1 cellular context compared by ENCODE assay signal in the genomic region with DNA sequence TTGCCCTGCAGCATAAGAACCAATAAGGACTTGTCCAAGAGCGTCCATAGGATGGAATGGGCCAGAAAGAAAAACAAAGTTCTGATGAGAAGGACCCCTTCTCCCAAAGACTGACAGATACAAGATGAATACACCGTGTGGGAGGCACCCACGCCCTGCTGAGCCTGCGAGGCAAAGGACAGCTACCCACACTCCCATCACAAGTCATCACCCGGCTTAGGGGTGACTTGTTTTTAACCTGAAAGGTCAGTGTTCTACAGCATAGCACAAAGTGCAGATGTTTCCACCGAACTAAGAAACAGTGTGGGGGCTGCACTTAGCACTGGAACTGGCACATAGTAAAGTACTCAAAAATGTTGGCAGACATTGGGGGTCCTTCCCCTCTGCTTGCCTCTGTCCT.
TF ChIP-seq lines count a peak whose summit lies in the region.

No MANE protein-coding gene starts in this region.

TF ChIP-seq in GM23338, 12 proteins besides CTCF, POLR2A, EP300 and RAD21:
- TF ChIP-seq EZH2 (IDR thresholded peaks at IDR 0.05; ENCODE audit: low read depth, unreplicated experiment) (no peak), STAT1 (IDR thresholded peaks at IDR 0.05; ENCODE audit: unreplicated experiment) (no peak), CREB1 (CRISPR knock-in tag; IDR thresholded peaks at IDR 0.05; ENCODE audit: low read depth) (no peak), JUNB (IDR thresholded peaks at IDR 0.05; ENCODE audit: unreplicated experiment) (no peak), EZH2phosphoT487 (IDR thresholded peaks at IDR 0.05; ENCODE audit: unreplicated experiment) (no peak), ZNF114 (CRISPR knock-in tag; IDR thresholded peaks at IDR 0.05) (no peak), ZNF331 (CRISPR knock-in tag; IDR thresholded peaks at IDR 0.05; ENCODE audit: low read depth) (no peak), NANOG (IDR thresholded peaks at IDR 0.05; ENCODE audit: borderline replicate concordance) (no peak), POLR2AphosphoS5 (IDR thresholded peaks at IDR 0.05; ENCODE audit: low read depth) (no peak)
- TF ChIP-seq, protein P1, sequence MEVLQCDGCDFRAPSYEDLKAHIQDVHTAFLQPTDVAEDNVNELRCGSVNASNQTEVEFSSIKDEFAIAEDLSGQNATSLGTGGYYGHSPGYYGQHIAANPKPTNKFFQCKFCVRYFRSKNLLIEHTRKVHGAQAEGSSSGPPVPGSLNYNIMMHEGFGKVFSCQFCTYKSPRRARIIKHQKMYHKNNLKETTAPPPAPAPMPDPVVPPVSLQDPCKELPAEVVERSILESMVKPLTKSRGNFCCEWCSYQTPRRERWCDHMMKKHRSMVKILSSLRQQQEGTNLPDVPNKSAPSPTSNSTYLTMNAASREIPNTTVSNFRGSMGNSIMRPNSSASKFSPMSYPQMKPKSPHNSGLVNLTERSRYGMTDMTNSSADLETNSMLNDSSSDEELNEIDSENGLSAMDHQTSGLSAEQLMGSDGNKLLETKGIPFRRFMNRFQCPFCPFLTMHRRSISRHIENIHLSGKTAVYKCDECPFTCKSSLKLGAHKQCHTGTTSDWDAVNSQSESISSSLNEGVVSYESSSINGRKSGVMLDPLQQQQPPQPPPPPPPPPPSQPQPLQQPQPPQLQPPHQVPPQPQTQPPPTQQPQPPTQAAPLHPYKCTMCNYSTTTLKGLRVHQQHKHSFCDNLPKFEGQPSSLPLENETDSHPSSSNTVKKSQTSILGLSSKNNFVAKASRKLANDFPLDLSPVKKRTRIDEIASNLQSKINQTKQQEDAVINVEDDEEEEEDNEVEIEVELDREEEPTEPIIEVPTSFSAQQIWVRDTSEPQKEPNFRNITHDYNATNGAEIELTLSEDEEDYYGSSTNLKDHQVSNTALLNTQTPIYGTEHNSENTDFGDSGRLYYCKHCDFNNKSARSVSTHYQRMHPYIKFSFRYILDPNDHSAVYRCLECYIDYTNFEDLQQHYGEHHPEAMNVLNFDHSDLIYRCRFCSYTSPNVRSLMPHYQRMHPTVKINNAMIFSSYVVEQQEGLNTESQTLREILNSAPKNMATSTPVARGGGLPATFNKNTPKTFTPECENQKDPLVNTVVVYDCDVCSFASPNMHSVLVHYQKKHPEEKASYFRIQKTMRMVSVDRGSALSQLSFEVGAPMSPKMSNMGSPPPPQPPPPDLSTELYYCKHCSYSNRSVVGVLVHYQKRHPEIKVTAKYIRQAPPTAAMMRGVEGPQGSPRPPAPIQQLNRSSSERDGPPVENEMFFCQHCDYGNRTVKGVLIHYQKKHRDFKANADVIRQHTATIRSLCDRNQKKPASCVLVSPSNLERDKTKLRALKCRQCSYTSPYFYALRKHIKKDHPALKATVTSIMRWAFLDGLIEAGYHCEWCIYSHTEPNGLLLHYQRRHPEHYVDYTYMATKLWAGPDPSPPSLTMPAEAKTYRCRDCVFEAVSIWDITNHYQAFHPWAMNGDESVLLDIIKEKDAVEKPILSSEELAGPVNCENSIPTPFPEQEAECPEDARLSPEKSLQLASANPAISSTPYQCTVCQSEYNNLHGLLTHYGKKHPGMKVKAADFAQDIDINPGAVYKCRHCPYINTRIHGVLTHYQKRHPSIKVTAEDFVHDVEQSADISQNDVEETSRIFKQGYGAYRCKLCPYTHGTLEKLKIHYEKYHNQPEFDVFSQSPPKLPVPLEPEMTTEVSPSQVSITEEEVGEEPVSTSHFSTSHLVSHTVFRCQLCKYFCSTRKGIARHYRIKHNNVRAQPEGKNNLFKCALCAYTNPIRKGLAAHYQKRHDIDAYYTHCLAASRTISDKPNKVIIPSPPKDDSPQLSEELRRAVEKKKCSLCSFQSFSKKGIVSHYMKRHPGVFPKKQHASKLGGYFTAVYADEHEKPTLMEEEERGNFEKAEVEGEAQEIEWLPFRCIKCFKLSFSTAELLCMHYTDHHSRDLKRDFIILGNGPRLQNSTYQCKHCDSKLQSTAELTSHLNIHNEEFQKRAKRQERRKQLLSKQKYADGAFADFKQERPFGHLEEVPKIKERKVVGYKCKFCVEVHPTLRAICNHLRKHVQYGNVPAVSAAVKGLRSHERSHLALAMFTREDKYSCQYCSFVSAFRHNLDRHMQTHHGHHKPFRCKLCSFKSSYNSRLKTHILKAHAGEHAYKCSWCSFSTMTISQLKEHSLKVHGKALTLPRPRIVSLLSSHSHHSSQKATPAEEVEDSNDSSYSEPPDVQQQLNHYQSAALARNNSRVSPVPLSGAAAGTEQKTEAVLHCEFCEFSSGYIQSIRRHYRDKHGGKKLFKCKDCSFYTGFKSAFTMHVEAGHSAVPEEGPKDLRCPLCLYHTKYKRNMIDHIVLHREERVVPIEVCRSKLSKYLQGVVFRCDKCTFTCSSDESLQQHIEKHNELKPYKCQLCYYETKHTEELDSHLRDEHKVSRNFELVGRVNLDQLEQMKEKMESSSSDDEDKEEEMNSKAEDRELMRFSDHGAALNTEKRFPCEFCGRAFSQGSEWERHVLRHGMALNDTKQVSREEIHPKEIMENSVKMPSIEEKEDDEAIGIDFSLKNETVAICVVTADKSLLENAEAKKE (CRISPR knock-in tag; IDR thresholded peaks at IDR 0.05) = no peak
- TF ChIP-seq, protein P2, sequence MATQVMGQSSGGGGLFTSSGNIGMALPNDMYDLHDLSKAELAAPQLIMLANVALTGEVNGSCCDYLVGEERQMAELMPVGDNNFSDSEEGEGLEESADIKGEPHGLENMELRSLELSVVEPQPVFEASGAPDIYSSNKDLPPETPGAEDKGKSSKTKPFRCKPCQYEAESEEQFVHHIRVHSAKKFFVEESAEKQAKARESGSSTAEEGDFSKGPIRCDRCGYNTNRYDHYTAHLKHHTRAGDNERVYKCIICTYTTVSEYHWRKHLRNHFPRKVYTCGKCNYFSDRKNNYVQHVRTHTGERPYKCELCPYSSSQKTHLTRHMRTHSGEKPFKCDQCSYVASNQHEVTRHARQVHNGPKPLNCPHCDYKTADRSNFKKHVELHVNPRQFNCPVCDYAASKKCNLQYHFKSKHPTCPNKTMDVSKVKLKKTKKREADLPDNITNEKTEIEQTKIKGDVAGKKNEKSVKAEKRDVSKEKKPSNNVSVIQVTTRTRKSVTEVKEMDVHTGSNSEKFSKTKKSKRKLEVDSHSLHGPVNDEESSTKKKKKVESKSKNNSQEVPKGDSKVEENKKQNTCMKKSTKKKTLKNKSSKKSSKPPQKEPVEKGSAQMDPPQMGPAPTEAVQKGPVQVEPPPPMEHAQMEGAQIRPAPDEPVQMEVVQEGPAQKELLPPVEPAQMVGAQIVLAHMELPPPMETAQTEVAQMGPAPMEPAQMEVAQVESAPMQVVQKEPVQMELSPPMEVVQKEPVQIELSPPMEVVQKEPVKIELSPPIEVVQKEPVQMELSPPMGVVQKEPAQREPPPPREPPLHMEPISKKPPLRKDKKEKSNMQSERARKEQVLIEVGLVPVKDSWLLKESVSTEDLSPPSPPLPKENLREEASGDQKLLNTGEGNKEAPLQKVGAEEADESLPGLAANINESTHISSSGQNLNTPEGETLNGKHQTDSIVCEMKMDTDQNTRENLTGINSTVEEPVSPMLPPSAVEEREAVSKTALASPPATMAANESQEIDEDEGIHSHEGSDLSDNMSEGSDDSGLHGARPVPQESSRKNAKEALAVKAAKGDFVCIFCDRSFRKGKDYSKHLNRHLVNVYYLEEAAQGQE (IDR thresholded peaks at IDR 0.05; ENCODE audit: unreplicated experiment) = no peak
- TF ChIP-seq, protein P3, sequence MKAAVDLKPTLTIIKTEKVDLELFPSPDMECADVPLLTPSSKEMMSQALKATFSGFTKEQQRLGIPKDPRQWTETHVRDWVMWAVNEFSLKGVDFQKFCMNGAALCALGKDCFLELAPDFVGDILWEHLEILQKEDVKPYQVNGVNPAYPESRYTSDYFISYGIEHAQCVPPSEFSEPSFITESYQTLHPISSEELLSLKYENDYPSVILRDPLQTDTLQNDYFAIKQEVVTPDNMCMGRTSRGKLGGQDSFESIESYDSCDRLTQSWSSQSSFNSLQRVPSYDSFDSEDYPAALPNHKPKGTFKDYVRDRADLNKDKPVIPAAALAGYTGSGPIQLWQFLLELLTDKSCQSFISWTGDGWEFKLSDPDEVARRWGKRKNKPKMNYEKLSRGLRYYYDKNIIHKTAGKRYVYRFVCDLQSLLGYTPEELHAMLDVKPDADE (IDR thresholded peaks at IDR 0.05) = no peak
TF ChIP-seq in GM23338: peak in this region for 0.
